1 cellular context compared by ENCODE assay signal in the genomic region with DNA sequence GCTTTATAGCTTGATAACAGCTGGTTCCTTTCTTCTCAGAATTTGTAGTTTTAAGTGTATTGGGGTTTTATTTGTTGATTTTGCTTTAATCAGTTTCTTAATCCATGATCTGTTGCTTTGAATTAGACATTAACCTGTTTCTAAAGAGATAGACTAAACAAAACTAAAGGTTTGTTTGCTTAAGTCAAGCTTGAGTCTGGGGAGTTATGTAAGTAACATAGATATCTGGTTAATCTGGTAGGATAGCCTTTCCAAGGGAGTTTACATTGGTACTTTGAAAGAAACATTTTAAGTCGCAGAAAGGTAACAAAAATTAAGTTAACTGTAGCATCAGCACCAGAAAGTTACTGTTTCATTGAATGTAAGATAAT.
TF ChIP-seq lines count a peak whose summit lies in the region.

No MANE protein-coding gene starts in this region.

TF ChIP-seq in HepG2, 621 proteins besides CTCF, POLR2A, EP300 and RAD21:
- TF ChIP-seq FOXA3 (CRISPR knock-in tag; IDR thresholded peaks at IDR 0.05), result 0 out of 2 replicates have a peak, but pooled peaks have one; percentile 25
- no peak for TF ChIP-seq ZNF883 (CRISPR knock-in tag; IDR thresholded peaks at IDR 0.05; ENCODE audit: not compliant biosample characterization)
- TF ChIP-seq SAP130 (CRISPR knock-in tag; IDR thresholded peaks at IDR 0.05; ENCODE audit: low read depth), result 0 out of 2 replicates have a peak, but pooled peaks have one; percentile 22
